ENCODE assay signal across 8 cellular contexts in genomic region chr11:83193315-83194283, GRCh38. TPM values are rescaled to one million over a fixed set of nuclear protein-coding genes. Genes with fewer than 3 reads are reported as not detected.
DNase-seq lines count a peak whose midpoint lies in the region; ATAC-seq and TF ChIP-seq lines count a peak whose summit lies in the region.

TSS of gene ANKRD42 (plus strand) at chr11:83193712. CDS start at chr11:83194671, 959 bp downstream.

- H3K27me3 ChIP-seq in HUES64 (ENCODE audit: insufficient read depth, low read length), result peaks cover 10% of the 10 kb centered on the region; the same call in 1 of the 2 replicates
- H3K27me3 ChIP-seq in OCI-LY1 (ENCODE audit: insufficient read depth, low read length), result no peaks in the 10 kb centered on the region

- no peak for TF ChIP-seq CTCF in OCI-LY1 (IDR thresholded peaks at IDR 0.05; ENCODE audit: low read length)
- TF ChIP-seq CTCF in mucosa of descending colon (IDR thresholded peaks at IDR 0.05), result no peak

- H4K20me1 ChIP-seq in OCI-LY1 (ENCODE audit: insufficient read depth, low read length), result no peaks in the 10 kb centered on the region

- under 1% methylated on average over 67 of the region's 67 CpGs for WGBS in HUES64

- peak within 1 kb of the TSS; percentile 27 for H2AFZ ChIP-seq in OCI-LY1 (ENCODE audit: low read length)

- H3K4me3 ChIP-seq in HUES64 (ENCODE audit: low read length) (peak within 1 kb of the TSS; percentile 72), OCI-LY1 (ENCODE audit: low read depth, low read length, poor library complexity, severe bottlenecking) (peak within 1 kb of the TSS; percentile 77), mucosa of descending colon (peak within 1 kb of the TSS; percentile 49)

- H3K4me2 ChIP-seq in OCI-LY1 (ENCODE audit: low read length), result peak within 1 kb of the TSS; percentile 82

- peak; percentile 93 for ATAC-seq in GM21447 (IDR thresholded peaks at IDR 0.05; ENCODE audit: unreplicated experiment)
- ATAC-seq in mucosa of descending colon, result peak; percentile 96

- H3K27ac ChIP-seq in HUES64 (ENCODE audit: low read depth, low read length), result peak within 1 kb of the TSS; percentile 67
- peak within 1 kb of the TSS; percentile 11 for H3K27ac ChIP-seq in OCI-LY1 (ENCODE audit: low read depth, low read length, poor library complexity, severe bottlenecking)
- H3K27ac ChIP-seq in epithelial cell of prostate, result peak within 1 kb of the TSS; percentile 76

- H3K79me2 ChIP-seq in OCI-LY1 (ENCODE audit: insufficient read depth, low read length), result peaks cover 11% of the 10 kb centered on the region

- H3F3A ChIP-seq in OCI-LY1 (ENCODE audit: insufficient read depth, low read length), result 0 out of 2 replicates have a peak, but pooled peaks cover 2% of the 10 kb centered on the region

- H3K9me2 ChIP-seq in OCI-LY1 (ENCODE audit: low read depth, low read length), result no peaks in the 10 kb centered on the region

- H3K9ac ChIP-seq in HUES64 (ENCODE audit: low read depth, low read length) (peak within 1 kb of the TSS; percentile 78), OCI-LY1 (ENCODE audit: low read length) (peak within 1 kb of the TSS; percentile 70)

- H3K4me1 ChIP-seq in HUES64 (ENCODE audit: insufficient read depth, low read length) (peaks cover 14% of the 10 kb centered on the region), OCI-LY1 (ENCODE audit: insufficient read depth, low read length, severe bottlenecking) (peaks cover 27% of the 10 kb centered on the region), mucosa of descending colon (ENCODE audit: low read depth) (peaks cover 24% of the 10 kb centered on the region)

- H3K36me3 ChIP-seq in HUES64 (ENCODE audit: insufficient read depth, low read length) (peaks cover 37% of the 10 kb centered on the region), OCI-LY1 (ENCODE audit: insufficient read depth, low read length) (peaks cover 6% of the 10 kb centered on the region; the same call in 1 of the 2 replicates), mucosa of descending colon (ENCODE audit: low read depth) (no peaks in the 10 kb centered on the region)

- DNase-seq in D341Med (ENCODE audit: low spot score), result peak; percentile 92
- peak; percentile 82 for DNase-seq in activated T-cell treated with anti-CD3 and anti-CD28 coated beads for 24 hours (ENCODE audit: low read depth)
- DNase-seq in epithelial cell of prostate (ENCODE audit: low read depth, low spot score), result peak; percentile 78
- DNase-seq in mucosa of descending colon, result peak; percentile 90 to 97 (median 93)
- DNase-seq in stimulated activated CD8-positive, alpha-beta memory T cell treated with anti-CD3 and anti-CD28 coated beads, Interleukin-4, amount 100 ng/mL, for 24 hours (ENCODE audit: low read depth), result peak; percentile 82

- intact Hi-C loops in mucosa of descending colon (cut with DNase I, micrococcal nuclease), result no loop called here

- no peaks in the 10 kb centered on the region for H3K9me3 ChIP-seq in HUES64 (ENCODE audit: insufficient read depth, low read depth, low read length)
- H3K9me3 ChIP-seq in OCI-LY1 (ENCODE audit: low read length), result no peaks in the 10 kb centered on the region
- no peaks in the 10 kb centered on the region for H3K9me3 ChIP-seq in mucosa of descending colon

RNA-seq across cellular contexts. Expression of gene ANKRD42, which starts in this region (rescaled TPM):
- 3.4 TPM for polyA plus RNA-seq in HUES64 (2013, experiment 1 of 2)
- polyA plus RNA-seq in HUES64 (2013, experiment 2 of 2), result 2.8 TPM
- 10 to 100 TPM in 1 of 3 donors, 1 to 10 TPM in 2; 7.7 to 15.3 (median 9.3) TPM for total RNA-seq in mucosa of descending colon

Comparison
In these comparisons a context has a peak if more than half of its experiments do, and no peak if none do; other contexts are left out.
1. Peak in every context shown above with its lines: DNase-seq, ATAC-seq, H3K4me3 ChIP-seq and H3K27ac ChIP-seq.
2. H3K27ac ChIP-seq: peak in every context shown above with its lines; median percentile 76 in epithelial cell of prostate; 67 in HUES64; 11 in OCI-LY1.